19 cellular contexts compared by ENCODE assay signal in the genomic region with DNA sequence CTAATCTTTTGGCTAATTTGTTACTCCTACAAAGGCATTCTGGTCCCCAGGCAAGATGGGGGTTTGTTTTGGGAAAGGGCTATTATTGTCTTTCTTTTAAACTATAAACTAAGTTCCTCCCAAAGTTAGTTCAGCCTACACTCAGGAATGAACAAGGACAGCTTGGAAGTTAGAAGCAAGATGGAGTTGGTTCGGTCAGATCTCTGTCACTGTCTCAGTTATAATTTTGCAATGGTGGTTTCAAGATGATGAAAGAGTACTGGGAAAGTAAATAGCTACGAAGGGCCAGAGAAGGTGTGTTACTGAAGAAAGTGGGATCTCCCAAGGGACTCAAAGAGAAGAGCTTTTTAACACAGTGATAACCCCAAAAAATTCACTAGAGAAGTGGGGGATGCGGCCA. TPM values are rescaled to one million over a fixed set of nuclear protein-coding genes. Genes with fewer than 3 reads are reported as not detected.
A peak's percentile ranks its signal among the peaks of the same experiment; 100 is the strongest.
DNase-seq lines count a peak whose midpoint lies in the region; ATAC-seq and TF ChIP-seq lines count a peak whose summit lies in the region.
"Had no signal": no experiment of that assay in that cellular context is flagged by ENCODE, and none has a peak within 500 bp of the region (broad histone marks: within the 10 kb centered on the region; RNA-seq: fewer than 3 reads in every experiment).

No MANE protein-coding gene starts in this region.

- ATAC-seq in CD4-positive, alpha-beta T cell (ENCODE audit: poor library complexity), result no peak
- no peak for ATAC-seq in activated T-helper 17 cell treated with anti-CD3 and anti-CD28 coated beads, Interleukin-2, amount 50 U/mL, for 72 hours (replicated peaks)
- ATAC-seq in HG03571 (IDR thresholded peaks at IDR 0.05; ENCODE audit: unreplicated experiment), result no peak
- ATAC-seq: HepG2, PC-3 had no signal

- H3K27me3 Mint-ChIP-seq in CD4-positive, alpha-beta T cell, result no peaks in the 10 kb centered on the region
- H3K27me3 Mint-ChIP-seq in Calu3 (ENCODE audit: unreplicated experiment), result no peaks in the 10 kb centered on the region
- no peaks in the 10 kb centered on the region for H3K27me3 Mint-ChIP-seq in activated T-helper 17 cell treated with anti-CD3 and anti-CD28 coated beads, Interleukin-2, amount 50 U/mL, for 72 hours
- peaks cover 6% of the 10 kb centered on the region for H3K27me3 Mint-ChIP-seq in nephron progenitor cell (ENCODE audit: low read depth, poor library complexity)
- H3K27me3 Mint-ChIP-seq: CD8-positive, alpha-beta memory T cell had no signal

- POLR2A ChIA-PET in CD4-positive, alpha-beta T cell (lab: Charles Lee), result interaction anchor here (1.1 to 1.5 kb wide), 3 partner anchors 9 to 15 kb away, joined by 3 to 4 read pairs (median 3); partner anchors contain the start of gene CCM2

- BruUV-seq in Calu3 (replicated peaks; lab: Mats Ljungman, UMichigan), result no TSS peak

- TF ChIP-seq CTCF in CD4-positive, alpha-beta T cell (IDR thresholded peaks at IDR 0.05), result no peak
- TF ChIP-seq CTCF in Calu3 (IDR thresholded peaks at IDR 0.05; ENCODE audit: unreplicated experiment) (no peak), nephron progenitor cell (IDR thresholded peaks at IDR 0.05) (no peak)

- no peak overlapping the region for H3K27ac ChIP-seq in CD4-positive, alpha-beta T cell (ENCODE audit: low read depth, low read length)

- peak overlapping the region; percentile 59 for H3K27ac Mint-ChIP-seq in CD4-positive, alpha-beta T cell
- H3K27ac Mint-ChIP-seq in Calu3 (ENCODE audit: unreplicated experiment) (peak overlapping the region; percentile 42), nephron progenitor cell (peak overlapping the region; percentile 12)
- H3K27ac Mint-ChIP-seq in activated T-helper 17 cell treated with anti-CD3 and anti-CD28 coated beads, Interleukin-2, amount 50 U/mL, for 72 hours, result peak overlapping the region; percentile 48

- intact Hi-C loops in CD4-positive, alpha-beta T cell (cut with DNase I, micrococcal nuclease), result loop anchor here in 1 of 2 experiments (5.0 to 10.0 kb wide), 5 partner anchors 38 to 404 kb away; partner anchors contain the start of genes PPIA, TBRG4, TMED4 and ZMIZ2
- intact Hi-C loops in Calu3 (cut with micrococcal nuclease; ENCODE audit: unreplicated experiment), result no loop called here

- no peak for DNase-seq in CD4-positive, alpha-beta T cell
- DNase-seq in Calu3, result no peak
- DNase-seq in nephron progenitor cell, result no peak
- no peak for DNase-seq in SW 1271 (lab: John Stamatoyannopoulos, UW)
- DNase-seq in activated CD4-positive, alpha-beta T cell treated with anti-CD3 and anti-CD28 coated beads for 48 hours, result no peak
- DNase-seq: CD8-positive, alpha-beta memory T cell; DMS79 treated with DMSO at 0.1 percent for 48 hours; H7; NCI-H1417 treated with DMSO at 0.1 percent for 48 hours; NCI-H1930; NCI-H345; NCI-H524 treated with DMSO at 0.1 percent for 48 hours; PC-3; RPMI8226 had no signal

- CTCF ChIA-PET in CD4-positive, alpha-beta T cell (lab: Charles Lee), result interaction anchor here (0.6 kb wide), 1 partner anchor 34 kb away, joined by 3 read pairs; no protein-coding TSS in a partner anchor
- CTCF ChIA-PET in Calu3 (lab: Charles Lee), result interaction anchor here (0.6 to 2.7 kb wide), 3 partner anchors 10 to 251 kb away, joined by 3 to 18 read pairs (median 3); partner anchors contain the start of gene CCM2

- H3K9me3 ChIP-seq in CD4-positive, alpha-beta T cell (ENCODE audit: control insufficient read depth, low read length), result no peaks in the 10 kb centered on the region

- no peak overlapping the region for H3K4me3 Mint-ChIP-seq in CD4-positive, alpha-beta T cell
- H3K4me3 Mint-ChIP-seq in Calu3 (ENCODE audit: low read depth, unreplicated experiment) (no peak overlapping the region), nephron progenitor cell (no peak overlapping the region)
- peak overlapping the region; percentile 99 for H3K4me3 Mint-ChIP-seq in activated T-helper 17 cell treated with anti-CD3 and anti-CD28 coated beads, Interleukin-2, amount 50 U/mL, for 72 hours

- peaks cover 27% of the 10 kb centered on the region for H3K36me3 Mint-ChIP-seq in CD4-positive, alpha-beta T cell (ENCODE audit: low read depth)
- peaks cover 48% of the 10 kb centered on the region for H3K36me3 Mint-ChIP-seq in Calu3 (ENCODE audit: insufficient read depth, unreplicated experiment)
- peaks cover 38% of the 10 kb centered on the region for H3K36me3 Mint-ChIP-seq in activated T-helper 17 cell treated with anti-CD3 and anti-CD28 coated beads, Interleukin-2, amount 50 U/mL, for 72 hours (ENCODE audit: low read depth)
- H3K36me3 Mint-ChIP-seq in nephron progenitor cell (ENCODE audit: low read depth), result peaks cover 44% of the 10 kb centered on the region

- H3K27me3 ChIP-seq in CD4-positive, alpha-beta T cell (ENCODE audit: control insufficient read depth, insufficient read depth, low read length), result no peaks in the 10 kb centered on the region
- H3K27me3 ChIP-seq: BLaER1 treated with 17β-estradiol and CSF1 and Interleukin-3, amounts not matched to agents 10 nM and 100 nM had no signal

- peaks cover 30% of the 10 kb centered on the region for H3K4me1 Mint-ChIP-seq in CD4-positive, alpha-beta T cell (ENCODE audit: low read depth)
- H3K4me1 Mint-ChIP-seq in Calu3 (ENCODE audit: low read depth, unreplicated experiment) (peaks cover 64% of the 10 kb centered on the region), nephron progenitor cell (peaks cover 43% of the 10 kb centered on the region)
- H3K4me1 Mint-ChIP-seq in activated T-helper 17 cell treated with anti-CD3 and anti-CD28 coated beads, Interleukin-2, amount 50 U/mL, for 72 hours, result peaks cover 19% of the 10 kb centered on the region

- H3K9me3 Mint-ChIP-seq in CD4-positive, alpha-beta T cell, result no peaks in the 10 kb centered on the region
- H3K9me3 Mint-ChIP-seq in Calu3 (ENCODE audit: low read depth, unreplicated experiment), result peaks cover 2% of the 10 kb centered on the region
- no peaks in the 10 kb centered on the region for H3K9me3 Mint-ChIP-seq in activated T-helper 17 cell treated with anti-CD3 and anti-CD28 coated beads, Interleukin-2, amount 50 U/mL, for 72 hours
- H3K9me3 Mint-ChIP-seq in nephron progenitor cell, result no peaks in the 10 kb centered on the region
- H3K9me3 Mint-ChIP-seq: CD8-positive, alpha-beta memory T cell had no signal

RNA-seq across cellular contexts. Expression of gene MYO1G, which starts 10.3 kb away (rescaled TPM):
- 100 to 1,000 TPM; 155 to 157 TPM for total RNA-seq in CD4-positive, alpha-beta T cell
- total RNA-seq in Calu3 (2022), result 0.33 and 0.39 TPM in 2 replicates
- 100 to 1,000 TPM; 316 to 649 TPM for total RNA-seq in activated T-helper 17 cell treated with anti-CD3 and anti-CD28 coated beads, Interleukin-2, amount 50 U/mL, for 72 hours
- total RNA-seq: H7, M059J had no signal

RNA-seq across cellular contexts. Expression of gene CCM2, which starts 10.9 kb away (rescaled TPM):
- total RNA-seq in CD4-positive, alpha-beta T cell, result 10 to 100 TPM; 48.8 to 52.8 TPM
- total RNA-seq in Calu3 (2022), result 59.8 and 62.9 TPM in 2 replicates
- 10 to 100 TPM; 69.8 to 79.3 TPM for total RNA-seq in activated T-helper 17 cell treated with anti-CD3 and anti-CD28 coated beads, Interleukin-2, amount 50 U/mL, for 72 hours

Comparison
In these comparisons a context has a peak if more than half of its experiments do, and no peak if none do; other contexts are left out.
1. RNA of gene MYO1G, which starts 10.3 kb away (total RNA-seq): 316 to 649 TPM in activated T-helper 17 cell treated with anti-CD3 and anti-CD28 coated beads, Interleukin-2, amount 50 U/mL, for 72 hours and 155 to 157 TPM in CD4-positive, alpha-beta T cell; 0.33 to 0.39 TPM in Calu3; every median in the first group is over 100 times any median in the second.
2. Peak in every context shown above with its lines, with median percentiles within 50 percentile points of each other: H3K27ac Mint-ChIP-seq.